Comparison of ENCODE assay signal across 1 cellular context in the genomic region with DNA sequence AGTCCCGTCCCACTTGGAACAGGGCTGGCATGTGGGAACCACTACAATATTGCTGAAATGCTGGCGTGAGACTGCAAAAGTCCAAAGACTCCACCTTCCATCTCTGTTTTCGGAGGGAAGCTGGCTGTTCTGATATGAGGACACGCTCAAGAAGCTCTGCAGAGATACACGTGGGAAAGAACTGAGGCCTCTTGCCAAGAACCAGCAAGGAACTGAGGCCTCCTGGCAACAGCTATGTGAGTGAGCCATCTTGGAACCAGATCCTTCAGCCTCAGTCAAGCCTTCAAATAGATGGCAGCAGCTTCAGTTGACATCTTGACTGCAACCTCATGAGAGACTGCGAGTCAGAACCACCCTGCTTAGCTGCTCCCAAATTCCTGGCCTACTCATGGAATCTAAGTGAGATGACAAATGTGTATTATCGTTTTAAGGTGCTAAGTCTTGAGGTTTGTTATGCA.
TF ChIP-seq lines count a peak whose summit lies in the region.

No MANE protein-coding gene starts in this region.

TF ChIP-seq in K562, 482 proteins besides CTCF, POLR2A, EP300 and RAD21 (continued from another document and continues in another):
- TF ChIP-seq, protein P1, sequence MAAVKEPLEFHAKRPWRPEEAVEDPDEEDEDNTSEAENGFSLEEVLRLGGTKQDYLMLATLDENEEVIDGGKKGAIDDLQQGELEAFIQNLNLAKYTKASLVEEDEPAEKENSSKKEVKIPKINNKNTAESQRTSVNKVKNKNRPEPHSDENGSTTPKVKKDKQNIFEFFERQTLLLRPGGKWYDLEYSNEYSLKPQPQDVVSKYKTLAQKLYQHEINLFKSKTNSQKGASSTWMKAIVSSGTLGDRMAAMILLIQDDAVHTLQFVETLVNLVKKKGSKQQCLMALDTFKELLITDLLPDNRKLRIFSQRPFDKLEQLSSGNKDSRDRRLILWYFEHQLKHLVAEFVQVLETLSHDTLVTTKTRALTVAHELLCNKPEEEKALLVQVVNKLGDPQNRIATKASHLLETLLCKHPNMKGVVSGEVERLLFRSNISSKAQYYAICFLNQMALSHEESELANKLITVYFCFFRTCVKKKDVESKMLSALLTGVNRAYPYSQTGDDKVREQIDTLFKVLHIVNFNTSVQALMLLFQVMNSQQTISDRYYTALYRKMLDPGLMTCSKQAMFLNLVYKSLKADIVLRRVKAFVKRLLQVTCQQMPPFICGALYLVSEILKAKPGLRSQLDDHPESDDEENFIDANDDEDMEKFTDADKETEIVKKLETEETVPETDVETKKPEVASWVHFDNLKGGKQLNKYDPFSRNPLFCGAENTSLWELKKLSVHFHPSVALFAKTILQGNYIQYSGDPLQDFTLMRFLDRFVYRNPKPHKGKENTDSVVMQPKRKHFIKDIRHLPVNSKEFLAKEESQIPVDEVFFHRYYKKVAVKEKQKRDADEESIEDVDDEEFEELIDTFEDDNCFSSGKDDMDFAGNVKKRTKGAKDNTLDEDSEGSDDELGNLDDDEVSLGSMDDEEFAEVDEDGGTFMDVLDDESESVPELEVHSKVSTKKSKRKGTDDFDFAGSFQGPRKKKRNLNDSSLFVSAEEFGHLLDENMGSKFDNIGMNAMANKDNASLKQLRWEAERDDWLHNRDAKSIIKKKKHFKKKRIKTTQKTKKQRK (IDR thresholded peaks at IDR 0.05; ENCODE audit: borderline replicate concordance, low read depth, low read length), result no peak
- TF ChIP-seq, protein P2, sequence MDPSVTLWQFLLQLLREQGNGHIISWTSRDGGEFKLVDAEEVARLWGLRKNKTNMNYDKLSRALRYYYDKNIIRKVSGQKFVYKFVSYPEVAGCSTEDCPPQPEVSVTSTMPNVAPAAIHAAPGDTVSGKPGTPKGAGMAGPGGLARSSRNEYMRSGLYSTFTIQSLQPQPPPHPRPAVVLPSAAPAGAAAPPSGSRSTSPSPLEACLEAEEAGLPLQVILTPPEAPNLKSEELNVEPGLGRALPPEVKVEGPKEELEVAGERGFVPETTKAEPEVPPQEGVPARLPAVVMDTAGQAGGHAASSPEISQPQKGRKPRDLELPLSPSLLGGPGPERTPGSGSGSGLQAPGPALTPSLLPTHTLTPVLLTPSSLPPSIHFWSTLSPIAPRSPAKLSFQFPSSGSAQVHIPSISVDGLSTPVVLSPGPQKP (CRISPR knock-in tag; IDR thresholded peaks at IDR 0.05), result no peak
- TF ChIP-seq HINFP (tag; conservative IDR thresholded peaks at IDR 0.05; ENCODE audit: low read depth) (no peak; the same call in 1 of the 2 replicates), MCM2 (IDR thresholded peaks at IDR 0.05; ENCODE audit: low read depth) (no peak), TEAD1 (CRISPR knock-in tag; IDR thresholded peaks at IDR 0.05) (0 out of 4 replicates have a peak, but pooled peaks of 1 of the 2 experiments have one; percentile 28), JUNB (CRISPR knock-in tag; conservative IDR thresholded peaks at IDR 0.05) (no peak), ZNF224 (CRISPR knock-in tag; IDR thresholded peaks at IDR 0.05) (no peak), ZBTB5 (IDR thresholded peaks at IDR 0.05) (no peak), MTA3 (IDR thresholded peaks at IDR 0.05; ENCODE audit: borderline replicate concordance) (peak; percentile 67; the same call in 1 of the 2 replicates), PURB (CRISPR knock-in tag; IDR thresholded peaks at IDR 0.05; ENCODE audit: low read depth) (no peak), ATF4 (CRISPR knock-in tag; IDR thresholded peaks at IDR 0.05) (0 out of 2 replicates have a peak, but pooled peaks have one; percentile 5), BRD9 (IDR thresholded peaks at IDR 0.05; ENCODE audit: low read depth, partially characterized antibody) (peak; percentile 56), ZBED1 (IDR thresholded peaks at IDR 0.05) (no peak), NUFIP1 (IDR thresholded peaks at IDR 0.05; ENCODE audit: partially characterized antibody) (peak; percentile 86), TAL1 (IDR thresholded peaks at IDR 0.05) (peak; percentile 81), ZNF583 (CRISPR knock-in tag; IDR thresholded peaks at IDR 0.05) (no peak), MAFF (IDR thresholded peaks at IDR 0.05; ENCODE audit: low read length) (peak; percentile 59; the same call in 1 of the 2 replicates), KLF13 (tag; IDR thresholded peaks at IDR 0.05; ENCODE audit: borderline replicate concordance, low read depth) (0 out of 2 replicates have a peak, but pooled peaks have one; percentile 10), ZNF699 (CRISPR knock-in tag; IDR thresholded peaks at IDR 0.05; ENCODE audit: insufficient replicate concordance) (no peak), CTBP1 (IDR thresholded peaks at IDR 0.05; ENCODE audit: borderline replicate concordance) (peak; percentile 53; the same call in 1 of the 2 replicates), ZNF655 (CRISPR knock-in tag; IDR thresholded peaks at IDR 0.05) (no peak), SRSF7 (optimal IDR thresholded peaks at IDR 0.05; ENCODE audit: low read depth, low read length) (no peak)
- TF ChIP-seq, protein P3, sequence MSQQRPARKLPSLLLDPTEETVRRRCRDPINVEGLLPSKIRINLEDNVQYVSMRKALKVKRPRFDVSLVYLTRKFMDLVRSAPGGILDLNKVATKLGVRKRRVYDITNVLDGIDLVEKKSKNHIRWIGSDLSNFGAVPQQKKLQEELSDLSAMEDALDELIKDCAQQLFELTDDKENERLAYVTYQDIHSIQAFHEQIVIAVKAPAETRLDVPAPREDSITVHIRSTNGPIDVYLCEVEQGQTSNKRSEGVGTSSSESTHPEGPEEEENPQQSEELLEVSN (IDR thresholded peaks at IDR 0.05; ENCODE audit: borderline replicate concordance in 1 of 2, extremely low read depth in 1 of 2, insufficient read depth in 1 of 2, insufficient read length in 1 of 2, low read depth in 1 of 2, low read length in 1 of 2, poor library complexity in 1 of 2, severe bottlenecking in 1 of 2), result peak; percentile 87 to 89
- TF ChIP-seq, protein P4, sequence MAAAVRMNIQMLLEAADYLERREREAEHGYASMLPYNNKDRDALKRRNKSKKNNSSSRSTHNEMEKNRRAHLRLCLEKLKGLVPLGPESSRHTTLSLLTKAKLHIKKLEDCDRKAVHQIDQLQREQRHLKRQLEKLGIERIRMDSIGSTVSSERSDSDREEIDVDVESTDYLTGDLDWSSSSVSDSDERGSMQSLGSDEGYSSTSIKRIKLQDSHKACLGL (CRISPR knock-in tag; IDR thresholded peaks at IDR 0.05; ENCODE audit: borderline replicate concordance, poor library complexity, severe bottlenecking), result no peak
- TF ChIP-seq, protein P5, sequence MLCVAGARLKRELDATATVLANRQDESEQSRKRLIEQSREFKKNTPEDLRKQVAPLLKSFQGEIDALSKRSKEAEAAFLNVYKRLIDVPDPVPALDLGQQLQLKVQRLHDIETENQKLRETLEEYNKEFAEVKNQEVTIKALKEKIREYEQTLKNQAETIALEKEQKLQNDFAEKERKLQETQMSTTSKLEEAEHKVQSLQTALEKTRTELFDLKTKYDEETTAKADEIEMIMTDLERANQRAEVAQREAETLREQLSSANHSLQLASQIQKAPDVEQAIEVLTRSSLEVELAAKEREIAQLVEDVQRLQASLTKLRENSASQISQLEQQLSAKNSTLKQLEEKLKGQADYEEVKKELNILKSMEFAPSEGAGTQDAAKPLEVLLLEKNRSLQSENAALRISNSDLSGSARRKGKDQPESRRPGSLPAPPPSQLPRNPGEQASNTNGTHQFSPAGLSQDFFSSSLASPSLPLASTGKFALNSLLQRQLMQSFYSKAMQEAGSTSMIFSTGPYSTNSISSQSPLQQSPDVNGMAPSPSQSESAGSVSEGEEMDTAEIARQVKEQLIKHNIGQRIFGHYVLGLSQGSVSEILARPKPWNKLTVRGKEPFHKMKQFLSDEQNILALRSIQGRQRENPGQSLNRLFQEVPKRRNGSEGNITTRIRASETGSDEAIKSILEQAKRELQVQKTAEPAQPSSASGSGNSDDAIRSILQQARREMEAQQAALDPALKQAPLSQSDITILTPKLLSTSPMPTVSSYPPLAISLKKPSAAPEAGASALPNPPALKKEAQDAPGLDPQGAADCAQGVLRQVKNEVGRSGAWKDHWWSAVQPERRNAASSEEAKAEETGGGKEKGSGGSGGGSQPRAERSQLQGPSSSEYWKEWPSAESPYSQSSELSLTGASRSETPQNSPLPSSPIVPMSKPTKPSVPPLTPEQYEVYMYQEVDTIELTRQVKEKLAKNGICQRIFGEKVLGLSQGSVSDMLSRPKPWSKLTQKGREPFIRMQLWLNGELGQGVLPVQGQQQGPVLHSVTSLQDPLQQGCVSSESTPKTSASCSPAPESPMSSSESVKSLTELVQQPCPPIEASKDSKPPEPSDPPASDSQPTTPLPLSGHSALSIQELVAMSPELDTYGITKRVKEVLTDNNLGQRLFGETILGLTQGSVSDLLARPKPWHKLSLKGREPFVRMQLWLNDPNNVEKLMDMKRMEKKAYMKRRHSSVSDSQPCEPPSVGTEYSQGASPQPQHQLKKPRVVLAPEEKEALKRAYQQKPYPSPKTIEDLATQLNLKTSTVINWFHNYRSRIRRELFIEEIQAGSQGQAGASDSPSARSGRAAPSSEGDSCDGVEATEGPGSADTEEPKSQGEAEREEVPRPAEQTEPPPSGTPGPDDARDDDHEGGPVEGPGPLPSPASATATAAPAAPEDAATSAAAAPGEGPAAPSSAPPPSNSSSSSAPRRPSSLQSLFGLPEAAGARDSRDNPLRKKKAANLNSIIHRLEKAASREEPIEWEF (CRISPR knock-in tag; IDR thresholded peaks at IDR 0.05), result no peak
- TF ChIP-seq, protein P6, sequence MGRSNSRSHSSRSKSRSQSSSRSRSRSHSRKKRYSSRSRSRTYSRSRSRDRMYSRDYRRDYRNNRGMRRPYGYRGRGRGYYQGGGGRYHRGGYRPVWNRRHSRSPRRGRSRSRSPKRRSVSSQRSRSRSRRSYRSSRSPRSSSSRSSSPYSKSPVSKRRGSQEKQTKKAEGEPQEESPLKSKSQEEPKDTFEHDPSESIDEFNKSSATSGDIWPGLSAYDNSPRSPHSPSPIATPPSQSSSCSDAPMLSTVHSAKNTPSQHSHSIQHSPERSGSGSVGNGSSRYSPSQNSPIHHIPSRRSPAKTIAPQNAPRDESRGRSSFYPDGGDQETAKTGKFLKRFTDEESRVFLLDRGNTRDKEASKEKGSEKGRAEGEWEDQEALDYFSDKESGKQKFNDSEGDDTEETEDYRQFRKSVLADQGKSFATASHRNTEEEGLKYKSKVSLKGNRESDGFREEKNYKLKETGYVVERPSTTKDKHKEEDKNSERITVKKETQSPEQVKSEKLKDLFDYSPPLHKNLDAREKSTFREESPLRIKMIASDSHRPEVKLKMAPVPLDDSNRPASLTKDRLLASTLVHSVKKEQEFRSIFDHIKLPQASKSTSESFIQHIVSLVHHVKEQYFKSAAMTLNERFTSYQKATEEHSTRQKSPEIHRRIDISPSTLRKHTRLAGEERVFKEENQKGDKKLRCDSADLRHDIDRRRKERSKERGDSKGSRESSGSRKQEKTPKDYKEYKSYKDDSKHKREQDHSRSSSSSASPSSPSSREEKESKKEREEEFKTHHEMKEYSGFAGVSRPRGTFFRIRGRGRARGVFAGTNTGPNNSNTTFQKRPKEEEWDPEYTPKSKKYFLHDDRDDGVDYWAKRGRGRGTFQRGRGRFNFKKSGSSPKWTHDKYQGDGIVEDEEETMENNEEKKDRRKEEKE (IDR thresholded peaks at IDR 0.05; ENCODE audit: borderline replicate concordance in 1 of 2, control insufficient read depth in 1 of 2, low read depth in 2 of 2, low read length in 1 of 2), result no peak
- TF ChIP-seq, protein P7, sequence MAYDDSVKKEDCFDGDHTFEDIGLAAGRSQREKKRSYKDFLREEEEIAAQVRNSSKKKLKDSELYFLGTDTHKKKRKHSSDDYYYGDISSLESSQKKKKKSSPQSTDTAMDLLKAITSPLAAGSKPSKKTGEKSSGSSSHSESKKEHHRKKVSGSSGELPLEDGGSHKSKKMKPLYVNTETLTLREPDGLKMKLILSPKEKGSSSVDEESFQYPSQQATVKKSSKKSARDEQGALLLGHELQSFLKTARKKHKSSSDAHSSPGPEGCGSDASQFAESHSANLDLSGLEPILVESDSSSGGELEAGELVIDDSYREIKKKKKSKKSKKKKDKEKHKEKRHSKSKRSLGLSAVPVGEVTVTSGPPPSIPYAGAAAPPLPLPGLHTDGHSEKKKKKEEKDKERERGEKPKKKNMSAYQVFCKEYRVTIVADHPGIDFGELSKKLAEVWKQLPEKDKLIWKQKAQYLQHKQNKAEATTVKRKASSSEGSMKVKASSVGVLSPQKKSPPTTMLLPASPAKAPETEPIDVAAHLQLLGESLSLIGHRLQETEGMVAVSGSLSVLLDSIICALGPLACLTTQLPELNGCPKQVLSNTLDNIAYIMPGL (CRISPR knock-in tag; IDR thresholded peaks at IDR 0.05), result no peak
